Comparison of ENCODE assay signal across 1 cellular context in the genomic region with DNA sequence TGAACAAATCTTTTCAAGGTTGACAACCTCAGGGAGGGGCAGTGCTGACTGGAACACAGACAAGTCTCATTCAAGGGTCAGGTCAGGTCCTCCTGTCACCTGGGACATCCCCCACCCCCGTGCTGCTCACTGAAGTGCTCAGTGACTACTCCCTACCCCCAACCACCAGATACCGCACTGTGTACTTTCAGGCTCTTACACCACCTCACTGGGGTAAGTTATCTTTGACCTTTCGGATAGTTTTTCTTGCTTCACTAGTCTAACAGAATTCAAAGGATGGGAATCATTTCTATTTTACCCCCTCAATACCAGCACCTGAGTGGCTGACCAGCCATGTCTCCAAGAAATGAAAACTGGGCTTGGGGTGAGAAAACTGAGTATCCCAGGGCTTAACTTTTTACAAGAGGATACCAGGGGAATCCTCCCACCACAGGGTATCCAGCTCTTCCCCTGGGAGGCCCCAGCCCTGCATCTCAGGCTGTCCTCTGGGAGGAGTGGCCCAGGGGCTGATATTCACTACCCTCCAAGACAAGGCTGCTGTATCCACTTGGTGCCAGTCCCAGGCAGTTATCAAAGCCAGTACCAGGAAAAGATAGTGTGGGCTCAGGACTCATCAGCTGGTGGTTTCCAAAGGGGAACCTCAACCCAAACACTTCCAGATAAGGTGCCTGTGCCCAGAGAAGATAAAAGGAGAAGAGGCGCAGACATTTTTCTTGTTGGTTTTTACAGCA.
TF ChIP-seq lines count a peak whose summit lies in the region.

No MANE protein-coding gene starts in this region.

TF ChIP-seq in SK-N-SH, 30 proteins besides CTCF, POLR2A, EP300 and RAD21 (continued from another document):
- TF ChIP-seq REST (IDR thresholded peaks at IDR 0.05; ENCODE audit: low read depth, low read length) (no peak), NRF1 (IDR thresholded peaks at IDR 0.05; ENCODE audit: low read depth, low read length) (no peak), GABPA (IDR thresholded peaks at IDR 0.05; ENCODE audit: low read depth) (no peak), FOXJ3 (CRISPR knock-in tag; IDR thresholded peaks at IDR 0.05) (no peak), GATA2 (CRISPR knock-in tag; IDR thresholded peaks at IDR 0.05) (no peak), TAF1 (IDR thresholded peaks at IDR 0.05; ENCODE audit: borderline replicate concordance, low read depth, low read length) (no peak), MXI1 (IDR thresholded peaks at IDR 0.05; ENCODE audit: low read depth, low read length) (no peak), YY1 (IDR thresholded peaks at IDR 0.05; ENCODE audit: low read depth) (no peak), JUND (IDR thresholded peaks at IDR 0.05) (no peak), FOXM1 (IDR thresholded peaks at IDR 0.05; ENCODE audit: low read depth) (no peak), USF1 (IDR thresholded peaks at IDR 0.05; ENCODE audit: borderline replicate concordance, low read depth) (no peak), FOSL2 (IDR thresholded peaks at IDR 0.05; ENCODE audit: borderline replicate concordance, low read depth) (no peak), MEF2A (IDR thresholded peaks at IDR 0.05; ENCODE audit: borderline replicate concordance, low read depth) (no peak), TCF12 (IDR thresholded peaks at IDR 0.05) (no peak), SIN3A (IDR thresholded peaks at IDR 0.05; ENCODE audit: borderline replicate concordance, low read depth, low read length) (no peak), USF2 (IDR thresholded peaks at IDR 0.05; ENCODE audit: borderline replicate concordance, low read depth, low read length) (no peak)
- TF ChIP-seq, protein P1, sequence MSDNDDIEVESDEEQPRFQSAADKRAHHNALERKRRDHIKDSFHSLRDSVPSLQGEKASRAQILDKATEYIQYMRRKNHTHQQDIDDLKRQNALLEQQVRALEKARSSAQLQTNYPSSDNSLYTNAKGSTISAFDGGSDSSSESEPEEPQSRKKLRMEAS (IDR thresholded peaks at IDR 0.05; ENCODE audit: low read depth): no peak
- TF ChIP-seq, protein P2, sequence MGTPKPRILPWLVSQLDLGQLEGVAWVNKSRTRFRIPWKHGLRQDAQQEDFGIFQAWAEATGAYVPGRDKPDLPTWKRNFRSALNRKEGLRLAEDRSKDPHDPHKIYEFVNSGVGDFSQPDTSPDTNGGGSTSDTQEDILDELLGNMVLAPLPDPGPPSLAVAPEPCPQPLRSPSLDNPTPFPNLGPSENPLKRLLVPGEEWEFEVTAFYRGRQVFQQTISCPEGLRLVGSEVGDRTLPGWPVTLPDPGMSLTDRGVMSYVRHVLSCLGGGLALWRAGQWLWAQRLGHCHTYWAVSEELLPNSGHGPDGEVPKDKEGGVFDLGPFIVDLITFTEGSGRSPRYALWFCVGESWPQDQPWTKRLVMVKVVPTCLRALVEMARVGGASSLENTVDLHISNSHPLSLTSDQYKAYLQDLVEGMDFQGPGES (IDR thresholded peaks at IDR 0.05; ENCODE audit: low read depth, low read length): no peak
